ENCODE assay signal across 8 cellular contexts in genomic region chr6:43076093-43076927, GRCh38. TPM values are rescaled to one million over a fixed set of nuclear protein-coding genes. Genes with fewer than 3 reads are reported as not detected.
DNase-seq lines count a peak whose midpoint lies in the region; ATAC-seq and TF ChIP-seq lines count a peak whose summit lies in the region.

Gene PTK7, plus strand, starts transcription at chr6:43076314. Its CDS starts 175 bp downstream, at chr6:43076489.

- peaks cover 10 to 15% of the 10 kb centered on the region in 2 donors for H3K36me3 Mint-ChIP-seq in CD14-positive monocyte
- peaks cover 18 to 24% (median 24%) of the 10 kb centered on the region in 3 donors for H3K36me3 Mint-ChIP-seq in immature natural killer cell

- H3K9me3 Mint-ChIP-seq in CD14-positive monocyte (peaks cover 0 to 3% (median 0%) of the 10 kb centered on the region in 7 donors), immature natural killer cell (no peaks in the 10 kb centered on the region)

- H3K27ac Mint-ChIP-seq in CD14-positive monocyte, result peak within 1 kb of the TSS in 1 of 7 donors; percentile 57
- H3K27ac Mint-ChIP-seq in immature natural killer cell, result no peak within 1 kb of the TSS

- no peaks in the 10 kb centered on the region for H3K9me3 ChIP-seq in Panc1 (ENCODE audit: control insufficient read depth, insufficient read depth, low read depth, low read length)
- H3K9me3 ChIP-seq in spleen, result no peaks in the 10 kb centered on the region

- H3K4me3 ChIP-seq in HFF-Myc (replicated peaks; ENCODE audit: low read depth, low read length) (peak within 1 kb of the TSS; percentile 92), Panc1 (ENCODE audit: low read depth in 2 of 2, low read length in 2 of 2) (peak within 1 kb of the TSS; percentile 90 to 91), brain microvascular endothelial cell (ENCODE audit: low read depth, low read length) (peak within 1 kb of the TSS; percentile 91), spleen (peak within 1 kb of the TSS; percentile 33 to 72 (median 52))

- intact Hi-C loops in CD14-positive monocyte (cut with micrococcal nuclease), result no loop called here
- intact Hi-C loops in Panc1 (cut with micrococcal nuclease; ENCODE audit: unreplicated experiment), result loop anchor here (5.0 kb wide), 1 partner anchor 66 kb away; no protein-coding TSS in a partner anchor
- intact Hi-C loops in spleen (cut with DNase I; ENCODE audit: low total_unique reads), result no loop called here

- TF ChIP-seq CTCF in CD14-positive monocyte (IDR thresholded peaks at IDR 0.05) (no peak), HFF-Myc (IDR thresholded peaks at IDR 0.05; ENCODE audit: low read depth, low read length, missing control alignments) (no peak), Panc1 (IDR thresholded peaks at IDR 0.05) (no peak), brain microvascular endothelial cell (IDR thresholded peaks at IDR 0.05; ENCODE audit: low read depth, low read length, missing control alignments) (no peak), spleen (IDR thresholded peaks at IDR 0.05 in 8 of 11, conservative IDR thresholded peaks at IDR 0.05 in 3 of 11) (no peak)

- DNase-seq in CD14-positive monocyte (ENCODE audit: low spot score) (no peak), HFF-Myc (ENCODE audit: extremely low read depth, low read depth) (no peak), Panc1 (ENCODE audit: low read depth, low spot score) (no peak), brain microvascular endothelial cell (peak; percentile 20), immature natural killer cell (peak in 1 of 3 donors; percentile 12), spleen (no peak), epidermal melanocyte (ENCODE audit: insufficient read length, low spot score) (no peak)

- H3K4me1 Mint-ChIP-seq in CD14-positive monocyte (peaks cover 15% of the 10 kb centered on the region), immature natural killer cell (peaks cover 12 to 13% of the 10 kb centered on the region in 2 donors)

- in situ Hi-C loops in Panc1 (cut with HindIII; ENCODE audit: low pct_unique_long_range_greater_than_20kb, low sequenced_read_pairs) (no loop called here), brain microvascular endothelial cell (cut with HindIII; ENCODE audit: low pct_ligation_motif_present, low sequenced_read_pairs) (no loop called here)

- H3K36me3 ChIP-seq in Panc1 (ENCODE audit: control insufficient read depth, insufficient read depth, low read length) (peaks cover 3% of the 10 kb centered on the region; the same call in 1 of the 2 replicates), brain microvascular endothelial cell (replicated peaks) (no peaks in the 10 kb centered on the region), spleen (peaks cover 0 to 40% (median 17%) of the 10 kb centered on the region in 6 donors)

- H3K27me3 Mint-ChIP-seq in CD14-positive monocyte (ENCODE audit: low read depth in 3 of 3) (peaks cover 24 to 32% (median 32%) of the 10 kb centered on the region in 3 donors), immature natural killer cell (ENCODE audit: low read depth in 3 of 3) (peaks cover 0 to 15% (median 3%) of the 10 kb centered on the region in 3 donors)

- H3K4me3 Mint-ChIP-seq in CD14-positive monocyte, result peak within 1 kb of the TSS; percentile 72 to 91
- peak within 1 kb of the TSS; percentile 53 to 70 (median 63) for H3K4me3 Mint-ChIP-seq in immature natural killer cell

- BruUV-seq in Panc1 (replicated peaks; lab: Mats Ljungman, UMichigan), result no TSS peak

- POLR2A ChIA-PET in Panc1 (lab: Charles Lee), result interaction anchor here (0.5 to 0.6 kb wide), 4 partner anchors 17 to 625 kb away, joined by 3 to 15 read pairs (median 4); partner anchors contain the start of gene TRERF1

- ATAC-seq in Panc1, result peak; percentile 86
- no peak for ATAC-seq in HG03139 (IDR thresholded peaks at IDR 0.05; ENCODE audit: unreplicated experiment)

- CTCF ChIA-PET in Panc1 (lab: Charles Lee), result no interaction called here

- H3K27me3 ChIP-seq in Panc1 (ENCODE audit: control insufficient read depth, insufficient read depth, low read length) (no peaks in the 10 kb centered on the region), brain microvascular endothelial cell (replicated peaks) (no peaks in the 10 kb centered on the region), spleen (replicated peaks in 1 of 7) (peaks cover 0 to 30% (median 18%) of the 10 kb centered on the region in 7 donors)

- H3K27ac ChIP-seq in Panc1 (ENCODE audit: low read length) (peak within 1 kb of the TSS; percentile 91), brain microvascular endothelial cell (peak within 1 kb of the TSS; percentile 49), spleen (peak within 1 kb of the TSS in 7 of 8 donors; percentile 61 to 83 (median 76))

- 0 to 2% (median 1%) methylated on average over 32 to 92 of the region's 92 CpGs for WGBS in spleen, 5 donors

- no peak for TF ChIP-seq POLR2A in spleen (IDR thresholded peaks at IDR 0.05)

- peaks cover 29% of the 10 kb centered on the region for H3K4me1 ChIP-seq in Panc1 (ENCODE audit: control insufficient read depth, insufficient read depth, low read length)
- H3K4me1 ChIP-seq in spleen, result peaks cover 0 to 30% (median 19%) of the 10 kb centered on the region in 6 donors

RNA-seq across cellular contexts. Expression of gene PTK7, which starts in this region (rescaled TPM):
- polyA plus RNA-seq in CD14-positive monocyte (not detected), immature natural killer cell (1 to 10 TPM in 2 of 3 donors, not detected in 1; 1.1 TPM), spleen (10 to 100 TPM in 1 of 3 donors, 1 to 10 TPM in 2; 6.0 to 13.0 (median 8.7) TPM)
- total RNA-seq in Panc1 (2021; ENCODE audit: unreplicated experiment) (240 TPM), spleen (10 to 100 TPM; 20.4 to 66.4 (median 35.1) TPM)
- 281 TPM for polyA plus RNA-seq in Panc1 (2012; ENCODE audit: insufficient read length)
